In genomic region chr10:127908106-127908957, GRCh38 we compare ENCODE assay signal across 9 cellular contexts. TPM values are rescaled to one million over a fixed set of nuclear protein-coding genes. Genes with fewer than 3 reads are reported as not detected.
DNase-seq lines count a peak whose midpoint lies in the region; ATAC-seq and TF ChIP-seq lines count a peak whose summit lies in the region.
"Had no signal": no experiment of that assay in that cellular context is flagged by ENCODE, and none has a peak within 500 bp of the region (broad histone marks: within the 10 kb centered on the region; RNA-seq: fewer than 3 reads in every experiment).

No MANE protein-coding gene starts in this region.

- DNase-seq in AG10803 (ENCODE audit: low read depth): peak; percentile 66
- DNase-seq in dorsolateral prefrontal cortex: no peak
- DNase-seq in NCI-H1105 (lab: John Stamatoyannopoulos, UW): no peak
- no peak for DNase-seq in HuH-7 (ENCODE audit: low spot score)
- no peak for DNase-seq in activated CD8-positive, alpha-beta memory T cell treated with anti-CD3 and anti-CD28 coated beads, Interleukin-2, amount 10 ng/mL, durations not matched to agents 7 days and 5 days
- DNase-seq: RPMI8226 had no signal

- TF ChIP-seq EP300 in Ishikawa (IDR thresholded peaks at IDR 0.05; ENCODE audit: borderline replicate concordance) (no peak), neural cell (conservative IDR thresholded peaks at IDR 0.05; ENCODE audit: poor library complexity, severe bottlenecking) (no peak)

- no peaks in the 10 kb centered on the region for H3K79me2 ChIP-seq in neural cell (replicated peaks; ENCODE audit: insufficient read depth, low read length)

- no peaks in the 10 kb centered on the region for H3K4me1 Mint-ChIP-seq in activated CD8-positive, alpha-beta memory T cell treated with anti-CD3 and anti-CD28 coated beads, Interleukin-2, amount 10 ng/mL, durations not matched to agents 7 days and 5 days

- intact Hi-C loops in dorsolateral prefrontal cortex (cut with DNase I): loop anchor here in 1 of 2 donors (10.0 kb wide), 1 partner anchor 66 kb away; no protein-coding TSS in a partner anchor

- no peak overlapping the region for H2AFZ ChIP-seq in neural cell (ENCODE audit: low read depth, low read length)

- CTCF ChIA-PET in activated CD8-positive, alpha-beta memory T cell treated with anti-CD3 and anti-CD28 coated beads, Interleukin-2, amount 10 ng/mL, durations not matched to agents 7 days and 5 days (lab: Charles Lee): interaction anchor here (1.0 to 5.3 kb wide), 3 partner anchors 9 to 103 kb away, joined by 3 to 96 read pairs (median 4); no protein-coding TSS in a partner anchor

- no peaks in the 10 kb centered on the region for H3K36me3 ChIP-seq in neural cell (ENCODE audit: insufficient read depth, low read length)

- H3K4me3 ChIP-seq in AG10803 (ENCODE audit: low read length): no peak overlapping the region
- peak overlapping the region; percentile 48 to 96 (median 77) for H3K4me3 ChIP-seq in dorsolateral prefrontal cortex
- H3K4me3 ChIP-seq in neural cell (ENCODE audit: low read length): peak overlapping the region; percentile 67

- no peak overlapping the region for H3K4me3 Mint-ChIP-seq in activated CD8-positive, alpha-beta memory T cell treated with anti-CD3 and anti-CD28 coated beads, Interleukin-2, amount 10 ng/mL, durations not matched to agents 7 days and 5 days

- H3K4me2 ChIP-seq in neural cell (ENCODE audit: low read length): no peak overlapping the region

- no peaks in the 10 kb centered on the region for H3K9me2 ChIP-seq in neural cell (ENCODE audit: insufficient read depth, low read length)

- H3K27ac Mint-ChIP-seq in activated CD8-positive, alpha-beta memory T cell treated with anti-CD3 and anti-CD28 coated beads, Interleukin-2, amount 10 ng/mL, durations not matched to agents 7 days and 5 days: no peak overlapping the region

- H3K27me3 ChIP-seq in dorsolateral prefrontal cortex (no peaks in the 10 kb centered on the region), neural cell (ENCODE audit: insufficient read depth, low read depth, low read length) (peaks cover 12% of the 10 kb centered on the region)

- peak overlapping the region in 48 of 59 donors; percentile 29 to 95 (median 88) for H3K27ac ChIP-seq in dorsolateral prefrontal cortex
- H3K27ac ChIP-seq in neural cell (ENCODE audit: low read length): no peak overlapping the region

- H3K9ac ChIP-seq in neural cell (ENCODE audit: low read length): no peak overlapping the region

- no peak for TF ChIP-seq CTCF in AG10803 (conservative IDR thresholded peaks at IDR 0.05; ENCODE audit: low read length)
- no peak for TF ChIP-seq CTCF in dorsolateral prefrontal cortex (IDR thresholded peaks at IDR 0.05 in 54 of 56, conservative IDR thresholded peaks at IDR 0.05 in 2 of 56; ENCODE audit: low read depth in 1 of 56, partially characterized antibody in 56 of 56)
- no peak for TF ChIP-seq CTCF in neural cell (IDR thresholded peaks at IDR 0.05; ENCODE audit: poor library complexity, severe bottlenecking)

- no peaks in the 10 kb centered on the region for H3K9me3 ChIP-seq in neural cell (ENCODE audit: low read length)

- peaks cover 45% of the 10 kb centered on the region for H3K27me3 Mint-ChIP-seq in activated CD8-positive, alpha-beta memory T cell treated with anti-CD3 and anti-CD28 coated beads, Interleukin-2, amount 10 ng/mL, durations not matched to agents 7 days and 5 days

- H3F3A ChIP-seq in neural cell (ENCODE audit: insufficient read depth, low read length, poor library complexity, severe bottlenecking): no peaks in the 10 kb centered on the region

- TF ChIP-seq RAD21 in Ishikawa (IDR thresholded peaks at IDR 0.05; ENCODE audit: low read depth) (no peak), neural cell (conservative IDR thresholded peaks at IDR 0.05) (no peak)

- ATAC-seq in GM19397 (IDR thresholded peaks at IDR 0.05; ENCODE audit: unreplicated experiment): no peak
- no peak for ATAC-seq in activated CD8-positive, alpha-beta memory T cell treated with anti-CD3 and anti-CD28 coated beads, Interleukin-2, amount 10 ng/mL, durations not matched to agents 7 days and 5 days

- no peaks in the 10 kb centered on the region for H3K9me3 Mint-ChIP-seq in activated CD8-positive, alpha-beta memory T cell treated with anti-CD3 and anti-CD28 coated beads, Interleukin-2, amount 10 ng/mL, durations not matched to agents 7 days and 5 days (ENCODE audit: low read depth)

- no peaks in the 10 kb centered on the region for H4K20me1 ChIP-seq in neural cell (ENCODE audit: insufficient read depth)

- no peaks in the 10 kb centered on the region for H3K36me3 Mint-ChIP-seq in activated CD8-positive, alpha-beta memory T cell treated with anti-CD3 and anti-CD28 coated beads, Interleukin-2, amount 10 ng/mL, durations not matched to agents 7 days and 5 days

TF ChIP-seq in Ishikawa, 13 proteins besides CTCF, POLR2A, EP300 and RAD21:
- TF ChIP-seq YY1 (IDR thresholded peaks at IDR 0.05; ENCODE audit: low read depth) (no peak), CEBPB (IDR thresholded peaks at IDR 0.05) (no peak), TCF12 (IDR thresholded peaks at IDR 0.05; ENCODE audit: low read depth) (0 out of 2 replicates have a peak, but pooled peaks have one; percentile 25)

TF ChIP-seq in neural cell, 6 proteins besides CTCF, POLR2A, EP300 and RAD21:
- TF ChIP-seq EZH2 (IDR thresholded peaks at IDR 0.05; ENCODE audit: borderline replicate concordance, insufficient read depth, low read length, poor library complexity, severe bottlenecking): no peak
- TF ChIP-seq SMC3 (conservative IDR thresholded peaks at IDR 0.05; ENCODE audit: poor library complexity): no peak
- TF ChIP-seq REST (IDR thresholded peaks at IDR 0.05; ENCODE audit: borderline replicate concordance): no peak
- TF ChIP-seq MXI1 (conservative IDR thresholded peaks at IDR 0.05; ENCODE audit: poor library complexity, severe bottlenecking): no peak
- no peak for TF ChIP-seq TAF1 (IDR thresholded peaks at IDR 0.05; ENCODE audit: low read depth)
- TF ChIP-seq POLR2AphosphoS5 (IDR thresholded peaks at IDR 0.05): no peak

RNA-seq across cellular contexts. Expression of gene PTPRE, which starts 1.4 kb away (rescaled TPM):
- total RNA-seq in dorsolateral prefrontal cortex: 10 to 100 TPM; 26.2 to 55.9 (median 39.1) TPM
- 4.1 and 4.4 TPM in 2 replicates for polyA plus RNA-seq in neural cell
- polyA minus RNA-seq in neural cell: 9.7 and 10.0 TPM in 2 replicates
- total RNA-seq in activated CD8-positive, alpha-beta memory T cell treated with anti-CD3 and anti-CD28 coated beads, Interleukin-2, amount 10 ng/mL, durations not matched to agents 7 days and 5 days: 10 to 100 TPM; 16.5 to 27.1 TPM

RNA-seq across cellular contexts. Expression of gene CLRN3, which starts 15.6 kb away (rescaled TPM):
- total RNA-seq in dorsolateral prefrontal cortex: 1 to 10 TPM in 6 of 120 experiments, under 1 TPM in 42, not detected in 72; 0.25 to 1.7 (median 0.59) TPM
- not detected in 2 replicates for polyA plus RNA-seq in neural cell
- not detected in 2 replicates for polyA minus RNA-seq in neural cell
- not detected for total RNA-seq in activated CD8-positive, alpha-beta memory T cell treated with anti-CD3 and anti-CD28 coated beads, Interleukin-2, amount 10 ng/mL, durations not matched to agents 7 days and 5 days
